In the genomic region with DNA sequence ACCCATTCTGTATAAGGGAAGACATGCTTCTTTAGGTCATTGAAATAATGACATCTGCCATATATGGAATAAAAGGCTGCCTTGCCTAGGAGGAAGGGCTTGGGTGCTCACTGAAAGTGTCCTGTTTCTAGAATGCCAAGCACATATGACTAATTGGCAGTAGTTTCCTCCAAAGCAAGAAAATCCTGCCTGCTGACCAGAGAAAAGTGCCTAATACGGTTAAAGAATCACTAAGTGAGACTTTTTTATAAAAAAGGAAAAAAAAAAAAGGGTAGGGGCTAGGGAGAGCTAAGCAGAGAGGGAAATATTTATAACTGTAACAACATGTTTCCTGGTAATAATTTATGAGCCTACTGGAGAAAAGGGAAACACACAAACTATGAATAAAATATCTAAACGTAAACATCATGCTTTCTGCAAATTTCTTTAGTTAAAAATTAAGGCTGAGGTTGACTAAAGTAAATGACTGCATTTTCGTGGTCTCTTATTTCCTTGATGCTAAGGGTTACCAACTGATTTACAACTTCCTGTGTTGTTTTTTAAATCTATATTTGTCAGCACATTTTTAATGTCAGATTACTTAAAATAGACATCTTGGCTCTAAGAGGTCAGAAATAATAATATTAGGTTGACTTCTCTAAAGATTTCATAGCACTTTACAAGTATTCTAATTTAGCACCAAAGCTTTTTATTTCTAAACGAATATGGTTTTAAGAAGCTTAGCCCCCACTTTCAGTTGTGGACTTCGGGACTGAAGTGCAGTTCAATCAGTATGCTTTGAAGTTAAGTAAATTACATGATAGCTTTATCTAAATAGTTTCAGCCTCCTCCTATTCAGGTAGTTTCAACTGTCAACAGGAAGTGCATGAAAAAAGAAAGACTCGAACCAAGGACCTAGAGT, we compare ENCODE assay signal across 8 cellular contexts.
DNase-seq lines count a peak whose midpoint lies in the region; ATAC-seq and TF ChIP-seq lines count a peak whose summit lies in the region.

No MANE protein-coding gene starts in this region.

- H3K4me3 ChIP-seq in uterus (no peak overlapping the region), suprapubic skin (no peak overlapping the region)

- no peaks in the 10 kb centered on the region for H3K9me3 ChIP-seq in uterus
- H3K9me3 ChIP-seq in suprapubic skin, result no peaks in the 10 kb centered on the region

- no peaks in the 10 kb centered on the region for H3K36me3 ChIP-seq in uterus
- H3K36me3 ChIP-seq in suprapubic skin, result no peaks in the 10 kb centered on the region

- no peaks in the 10 kb centered on the region for H3K4me1 ChIP-seq in uterus
- H3K4me1 ChIP-seq in suprapubic skin, result peaks cover 54% of the 10 kb centered on the region

- TF ChIP-seq EP300 in suprapubic skin (IDR thresholded peaks at IDR 0.05), result no peak

- intact Hi-C loops in uterus (cut with DNase I; ENCODE audit: low total_unique reads), result no loop called here

- TF ChIP-seq CTCF in uterus (IDR thresholded peaks at IDR 0.05) (no peak), suprapubic skin (IDR thresholded peaks at IDR 0.05) (no peak), GM13977 (IDR thresholded peaks at IDR 0.05; ENCODE audit: extremely low read depth, insufficient read depth, missing control alignments) (no peak)

- peak overlapping the region; percentile 3 to 58 for H3K27ac ChIP-seq in uterus
- H3K27ac ChIP-seq in suprapubic skin, result no peak overlapping the region

- ATAC-seq in GM18861 (IDR thresholded peaks at IDR 0.05; ENCODE audit: unreplicated experiment) (peak; percentile 50), HG02763 (IDR thresholded peaks at IDR 0.05; ENCODE audit: unreplicated experiment) (peak; percentile 40)

- H3K27me3 ChIP-seq in uterus (no peaks in the 10 kb centered on the region), suprapubic skin (no peaks in the 10 kb centered on the region)

- in situ Hi-C loops in SK-MEL-5 (cut with HindIII; ENCODE audit: low pct_unique_long_range_greater_than_20kb, low sequenced_read_pairs) (no loop called here), GM13977 (cut with MboI; ENCODE audit: low pct_unique_long_range_greater_than_20kb, low sequenced_read_pairs, unreplicated experiment) (no loop called here)

- DNase-seq in SK-MEL-5 (ENCODE audit: low read depth, low spot score) (peak; percentile 12), foreskin melanocyte (peak; percentile 59), uterus (no peak), suprapubic skin (ENCODE audit: low spot score in 2 of 2) (no peak), GM13977 (ENCODE audit: low spot score) (no peak), 8988T (no peak)

- 39% methylated on average over 6 of the region's 6 CpGs for WGBS in suprapubic skin

- TF ChIP-seq POLR2A in uterus (IDR thresholded peaks at IDR 0.05) (no peak), suprapubic skin (IDR thresholded peaks at IDR 0.05) (no peak)

Comparison
In these comparisons a context has a peak if more than half of its experiments do, and no peak if none do; other contexts are left out.
1. DNase-seq: peak in SK-MEL-5 (single experiment) and foreskin melanocyte (single experiment); none in uterus (0 of 2), suprapubic skin (0 of 2), GM13977 (single experiment) and 8988T (single experiment).